Comparison of ENCODE assay signal across 1 cellular context in the genomic region with DNA sequence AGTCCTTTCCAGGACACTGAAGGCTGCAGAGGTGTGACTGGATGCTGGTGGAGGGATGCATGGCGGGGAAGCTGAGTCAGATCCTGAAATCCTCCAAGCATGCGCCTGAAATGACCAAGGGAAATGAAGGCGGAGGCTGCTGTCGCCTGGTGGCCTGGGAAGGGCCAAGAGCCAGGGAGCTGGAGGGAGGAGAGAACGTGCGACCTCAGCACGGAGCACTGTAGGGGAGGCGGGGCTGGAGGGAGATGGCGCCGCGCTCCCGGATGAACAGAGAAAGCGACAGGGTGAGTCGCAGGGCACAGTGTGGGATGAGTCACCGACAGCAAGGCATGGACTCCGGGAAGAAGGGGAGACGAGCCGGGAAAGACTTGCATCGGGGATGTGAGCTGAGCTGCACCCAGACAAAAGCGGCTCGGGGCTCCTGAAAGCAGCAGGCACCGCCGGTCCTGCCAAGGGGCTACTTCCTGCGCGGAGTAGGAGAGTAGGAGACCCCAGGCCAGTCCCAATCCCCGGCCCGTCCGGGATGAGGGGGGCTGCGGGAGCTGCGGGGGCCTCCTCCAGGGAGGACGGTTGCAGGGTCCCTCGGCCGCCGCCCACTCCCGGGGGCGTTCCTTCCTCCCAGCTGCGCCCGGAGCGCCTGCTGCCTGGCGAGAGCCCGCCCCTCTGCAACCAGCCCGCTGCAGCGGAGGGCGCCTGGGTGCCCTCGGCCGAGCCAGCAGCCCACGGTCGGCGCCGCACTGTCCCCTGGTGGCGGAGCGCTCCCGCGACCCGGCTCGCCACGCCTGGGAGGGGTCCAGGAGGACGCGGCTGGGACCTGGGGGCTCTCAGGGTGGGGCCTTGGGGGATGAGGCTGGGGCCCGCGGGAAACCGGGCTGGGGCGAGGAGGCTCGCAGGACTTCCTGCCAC.
TF ChIP-seq lines count a peak whose summit lies in the region.

No MANE protein-coding gene starts in this region.

TF ChIP-seq in WTC11, 78 proteins besides CTCF, POLR2A, EP300 and RAD21 (continued from another document and continues in another):
- TF ChIP-seq, protein P1, sequence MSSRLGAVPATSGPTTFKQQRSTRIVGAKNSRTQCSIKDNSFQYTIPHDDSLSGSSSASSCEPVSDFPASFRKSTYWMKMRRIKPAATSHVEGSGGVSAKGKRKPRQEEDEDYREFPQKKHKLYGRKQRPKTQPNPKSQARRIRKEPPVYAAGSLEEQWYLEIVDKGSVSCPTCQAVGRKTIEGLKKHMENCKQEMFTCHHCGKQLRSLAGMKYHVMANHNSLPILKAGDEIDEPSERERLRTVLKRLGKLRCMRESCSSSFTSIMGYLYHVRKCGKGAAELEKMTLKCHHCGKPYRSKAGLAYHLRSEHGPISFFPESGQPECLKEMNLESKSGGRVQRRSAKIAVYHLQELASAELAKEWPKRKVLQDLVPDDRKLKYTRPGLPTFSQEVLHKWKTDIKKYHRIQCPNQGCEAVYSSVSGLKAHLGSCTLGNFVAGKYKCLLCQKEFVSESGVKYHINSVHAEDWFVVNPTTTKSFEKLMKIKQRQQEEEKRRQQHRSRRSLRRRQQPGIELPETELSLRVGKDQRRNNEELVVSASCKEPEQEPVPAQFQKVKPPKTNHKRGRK (CRISPR knock-in tag; IDR thresholded peaks at IDR 0.05; ENCODE audit: borderline replicate concordance) = no peak
- TF ChIP-seq, protein P2, sequence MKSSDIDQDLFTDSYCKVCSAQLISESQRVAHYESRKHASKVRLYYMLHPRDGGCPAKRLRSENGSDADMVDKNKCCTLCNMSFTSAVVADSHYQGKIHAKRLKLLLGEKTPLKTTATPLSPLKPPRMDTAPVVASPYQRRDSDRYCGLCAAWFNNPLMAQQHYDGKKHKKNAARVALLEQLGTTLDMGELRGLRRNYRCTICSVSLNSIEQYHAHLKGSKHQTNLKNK (CRISPR knock-in tag; IDR thresholded peaks at IDR 0.05) = no peak
- TF ChIP-seq, protein P3, sequence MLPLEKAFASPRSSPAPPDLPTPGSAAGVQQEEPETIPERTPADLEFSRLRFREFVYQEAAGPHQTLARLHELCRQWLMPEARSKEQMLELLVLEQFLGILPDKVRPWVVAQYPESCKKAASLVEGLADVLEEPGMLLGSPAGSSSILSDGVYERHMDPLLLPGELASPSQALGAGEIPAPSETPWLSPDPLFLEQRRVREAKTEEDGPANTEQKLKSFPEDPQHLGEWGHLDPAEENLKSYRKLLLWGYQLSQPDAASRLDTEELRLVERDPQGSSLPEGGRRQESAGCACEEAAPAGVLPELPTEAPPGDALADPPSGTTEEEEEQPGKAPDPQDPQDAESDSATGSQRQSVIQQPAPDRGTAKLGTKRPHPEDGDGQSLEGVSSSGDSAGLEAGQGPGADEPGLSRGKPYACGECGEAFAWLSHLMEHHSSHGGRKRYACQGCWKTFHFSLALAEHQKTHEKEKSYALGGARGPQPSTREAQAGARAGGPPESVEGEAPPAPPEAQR (CRISPR knock-in tag; IDR thresholded peaks at IDR 0.05) = no peak
- TF ChIP-seq MYBL2 (CRISPR knock-in tag; IDR thresholded peaks at IDR 0.05) = no peak; the same call in 1 of the 2 replicates
- peak; percentile 96; the same call in 1 of the 2 replicates for TF ChIP-seq ELF4 (CRISPR knock-in tag; IDR thresholded peaks at IDR 0.05; ENCODE audit: low read depth)
- TF ChIP-seq ZNF416 (CRISPR knock-in tag; IDR thresholded peaks at IDR 0.05) = no peak
- TF ChIP-seq ZNF219 (CRISPR knock-in tag; IDR thresholded peaks at IDR 0.05; ENCODE audit: borderline replicate concordance) = no peak
- TF ChIP-seq, protein P4, sequence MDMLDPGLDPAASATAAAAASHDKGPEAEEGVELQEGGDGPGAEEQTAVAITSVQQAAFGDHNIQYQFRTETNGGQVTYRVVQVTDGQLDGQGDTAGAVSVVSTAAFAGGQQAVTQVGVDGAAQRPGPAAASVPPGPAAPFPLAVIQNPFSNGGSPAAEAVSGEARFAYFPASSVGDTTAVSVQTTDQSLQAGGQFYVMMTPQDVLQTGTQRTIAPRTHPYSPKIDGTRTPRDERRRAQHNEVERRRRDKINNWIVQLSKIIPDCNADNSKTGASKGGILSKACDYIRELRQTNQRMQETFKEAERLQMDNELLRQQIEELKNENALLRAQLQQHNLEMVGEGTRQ (CRISPR knock-in tag; IDR thresholded peaks at IDR 0.05) = no peak
- peak; percentile 100 for TF ChIP-seq ZNF263 (CRISPR knock-in tag; IDR thresholded peaks at IDR 0.05; ENCODE audit: low read depth)
- TF ChIP-seq, protein P5, sequence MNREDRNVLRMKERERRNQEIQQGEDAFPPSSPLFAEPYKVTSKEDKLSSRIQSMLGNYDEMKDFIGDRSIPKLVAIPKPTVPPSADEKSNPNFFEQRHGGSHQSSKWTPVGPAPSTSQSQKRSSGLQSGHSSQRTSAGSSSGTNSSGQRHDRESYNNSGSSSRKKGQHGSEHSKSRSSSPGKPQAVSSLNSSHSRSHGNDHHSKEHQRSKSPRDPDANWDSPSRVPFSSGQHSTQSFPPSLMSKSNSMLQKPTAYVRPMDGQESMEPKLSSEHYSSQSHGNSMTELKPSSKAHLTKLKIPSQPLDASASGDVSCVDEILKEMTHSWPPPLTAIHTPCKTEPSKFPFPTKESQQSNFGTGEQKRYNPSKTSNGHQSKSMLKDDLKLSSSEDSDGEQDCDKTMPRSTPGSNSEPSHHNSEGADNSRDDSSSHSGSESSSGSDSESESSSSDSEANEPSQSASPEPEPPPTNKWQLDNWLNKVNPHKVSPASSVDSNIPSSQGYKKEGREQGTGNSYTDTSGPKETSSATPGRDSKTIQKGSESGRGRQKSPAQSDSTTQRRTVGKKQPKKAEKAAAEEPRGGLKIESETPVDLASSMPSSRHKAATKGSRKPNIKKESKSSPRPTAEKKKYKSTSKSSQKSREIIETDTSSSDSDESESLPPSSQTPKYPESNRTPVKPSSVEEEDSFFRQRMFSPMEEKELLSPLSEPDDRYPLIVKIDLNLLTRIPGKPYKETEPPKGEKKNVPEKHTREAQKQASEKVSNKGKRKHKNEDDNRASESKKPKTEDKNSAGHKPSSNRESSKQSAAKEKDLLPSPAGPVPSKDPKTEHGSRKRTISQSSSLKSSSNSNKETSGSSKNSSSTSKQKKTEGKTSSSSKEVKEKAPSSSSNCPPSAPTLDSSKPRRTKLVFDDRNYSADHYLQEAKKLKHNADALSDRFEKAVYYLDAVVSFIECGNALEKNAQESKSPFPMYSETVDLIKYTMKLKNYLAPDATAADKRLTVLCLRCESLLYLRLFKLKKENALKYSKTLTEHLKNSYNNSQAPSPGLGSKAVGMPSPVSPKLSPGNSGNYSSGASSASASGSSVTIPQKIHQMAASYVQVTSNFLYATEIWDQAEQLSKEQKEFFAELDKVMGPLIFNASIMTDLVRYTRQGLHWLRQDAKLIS (CRISPR knock-in tag; IDR thresholded peaks at IDR 0.05; ENCODE audit: borderline replicate concordance) = peak; percentile 46; the same call in 1 of the 2 replicates
- peak; percentile 11; the same call in 1 of the 2 replicates for TF ChIP-seq FOXK1 (CRISPR knock-in tag; IDR thresholded peaks at IDR 0.05)
- no peak for TF ChIP-seq OVOL2 (CRISPR knock-in tag; IDR thresholded peaks at IDR 0.05; ENCODE audit: borderline replicate concordance)
- TF ChIP-seq, protein P6, sequence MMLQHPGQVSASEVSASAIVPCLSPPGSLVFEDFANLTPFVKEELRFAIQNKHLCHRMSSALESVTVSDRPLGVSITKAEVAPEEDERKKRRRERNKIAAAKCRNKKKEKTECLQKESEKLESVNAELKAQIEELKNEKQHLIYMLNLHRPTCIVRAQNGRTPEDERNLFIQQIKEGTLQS (CRISPR knock-in tag; conservative IDR thresholded peaks at IDR 0.05) = 0 out of 2 replicates have a peak, but pooled peaks have one; percentile 16
- TF ChIP-seq, protein P7, sequence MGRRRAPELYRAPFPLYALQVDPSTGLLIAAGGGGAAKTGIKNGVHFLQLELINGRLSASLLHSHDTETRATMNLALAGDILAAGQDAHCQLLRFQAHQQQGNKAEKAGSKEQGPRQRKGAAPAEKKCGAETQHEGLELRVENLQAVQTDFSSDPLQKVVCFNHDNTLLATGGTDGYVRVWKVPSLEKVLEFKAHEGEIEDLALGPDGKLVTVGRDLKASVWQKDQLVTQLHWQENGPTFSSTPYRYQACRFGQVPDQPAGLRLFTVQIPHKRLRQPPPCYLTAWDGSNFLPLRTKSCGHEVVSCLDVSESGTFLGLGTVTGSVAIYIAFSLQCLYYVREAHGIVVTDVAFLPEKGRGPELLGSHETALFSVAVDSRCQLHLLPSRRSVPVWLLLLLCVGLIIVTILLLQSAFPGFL (CRISPR knock-in tag; IDR thresholded peaks at IDR 0.05; ENCODE audit: borderline replicate concordance) = no peak
- TF ChIP-seq, protein P8, sequence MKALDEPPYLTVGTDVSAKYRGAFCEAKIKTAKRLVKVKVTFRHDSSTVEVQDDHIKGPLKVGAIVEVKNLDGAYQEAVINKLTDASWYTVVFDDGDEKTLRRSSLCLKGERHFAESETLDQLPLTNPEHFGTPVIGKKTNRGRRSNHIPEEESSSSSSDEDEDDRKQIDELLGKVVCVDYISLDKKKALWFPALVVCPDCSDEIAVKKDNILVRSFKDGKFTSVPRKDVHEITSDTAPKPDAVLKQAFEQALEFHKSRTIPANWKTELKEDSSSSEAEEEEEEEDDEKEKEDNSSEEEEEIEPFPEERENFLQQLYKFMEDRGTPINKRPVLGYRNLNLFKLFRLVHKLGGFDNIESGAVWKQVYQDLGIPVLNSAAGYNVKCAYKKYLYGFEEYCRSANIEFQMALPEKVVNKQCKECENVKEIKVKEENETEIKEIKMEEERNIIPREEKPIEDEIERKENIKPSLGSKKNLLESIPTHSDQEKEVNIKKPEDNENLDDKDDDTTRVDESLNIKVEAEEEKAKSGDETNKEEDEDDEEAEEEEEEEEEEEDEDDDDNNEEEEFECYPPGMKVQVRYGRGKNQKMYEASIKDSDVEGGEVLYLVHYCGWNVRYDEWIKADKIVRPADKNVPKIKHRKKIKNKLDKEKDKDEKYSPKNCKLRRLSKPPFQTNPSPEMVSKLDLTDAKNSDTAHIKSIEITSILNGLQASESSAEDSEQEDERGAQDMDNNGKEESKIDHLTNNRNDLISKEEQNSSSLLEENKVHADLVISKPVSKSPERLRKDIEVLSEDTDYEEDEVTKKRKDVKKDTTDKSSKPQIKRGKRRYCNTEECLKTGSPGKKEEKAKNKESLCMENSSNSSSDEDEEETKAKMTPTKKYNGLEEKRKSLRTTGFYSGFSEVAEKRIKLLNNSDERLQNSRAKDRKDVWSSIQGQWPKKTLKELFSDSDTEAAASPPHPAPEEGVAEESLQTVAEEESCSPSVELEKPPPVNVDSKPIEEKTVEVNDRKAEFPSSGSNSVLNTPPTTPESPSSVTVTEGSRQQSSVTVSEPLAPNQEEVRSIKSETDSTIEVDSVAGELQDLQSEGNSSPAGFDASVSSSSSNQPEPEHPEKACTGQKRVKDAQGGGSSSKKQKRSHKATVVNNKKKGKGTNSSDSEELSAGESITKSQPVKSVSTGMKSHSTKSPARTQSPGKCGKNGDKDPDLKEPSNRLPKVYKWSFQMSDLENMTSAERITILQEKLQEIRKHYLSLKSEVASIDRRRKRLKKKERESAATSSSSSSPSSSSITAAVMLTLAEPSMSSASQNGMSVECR (CRISPR knock-in tag; IDR thresholded peaks at IDR 0.05; ENCODE audit: borderline replicate concordance) = 0 out of 2 replicates have a peak, but pooled peaks have one; percentile 29
- peak; percentile 46; the same call in 1 of the 2 replicates for TF ChIP-seq GABPB1 (CRISPR knock-in tag; IDR thresholded peaks at IDR 0.05)
- TF ChIP-seq ZNF232 (CRISPR knock-in tag; IDR thresholded peaks at IDR 0.05) = no peak
- no peak for TF ChIP-seq RORB (CRISPR knock-in tag; IDR thresholded peaks at IDR 0.05)
- 0 out of 2 replicates have a peak, but pooled peaks have one; percentile 36 for TF ChIP-seq SMAD3 (CRISPR knock-in tag; IDR thresholded peaks at IDR 0.05; ENCODE audit: borderline replicate concordance)
- peak; percentile 77 for TF ChIP-seq FOXP1 (CRISPR knock-in tag; IDR thresholded peaks at IDR 0.05; ENCODE audit: borderline replicate concordance)
- TF ChIP-seq, protein P9, sequence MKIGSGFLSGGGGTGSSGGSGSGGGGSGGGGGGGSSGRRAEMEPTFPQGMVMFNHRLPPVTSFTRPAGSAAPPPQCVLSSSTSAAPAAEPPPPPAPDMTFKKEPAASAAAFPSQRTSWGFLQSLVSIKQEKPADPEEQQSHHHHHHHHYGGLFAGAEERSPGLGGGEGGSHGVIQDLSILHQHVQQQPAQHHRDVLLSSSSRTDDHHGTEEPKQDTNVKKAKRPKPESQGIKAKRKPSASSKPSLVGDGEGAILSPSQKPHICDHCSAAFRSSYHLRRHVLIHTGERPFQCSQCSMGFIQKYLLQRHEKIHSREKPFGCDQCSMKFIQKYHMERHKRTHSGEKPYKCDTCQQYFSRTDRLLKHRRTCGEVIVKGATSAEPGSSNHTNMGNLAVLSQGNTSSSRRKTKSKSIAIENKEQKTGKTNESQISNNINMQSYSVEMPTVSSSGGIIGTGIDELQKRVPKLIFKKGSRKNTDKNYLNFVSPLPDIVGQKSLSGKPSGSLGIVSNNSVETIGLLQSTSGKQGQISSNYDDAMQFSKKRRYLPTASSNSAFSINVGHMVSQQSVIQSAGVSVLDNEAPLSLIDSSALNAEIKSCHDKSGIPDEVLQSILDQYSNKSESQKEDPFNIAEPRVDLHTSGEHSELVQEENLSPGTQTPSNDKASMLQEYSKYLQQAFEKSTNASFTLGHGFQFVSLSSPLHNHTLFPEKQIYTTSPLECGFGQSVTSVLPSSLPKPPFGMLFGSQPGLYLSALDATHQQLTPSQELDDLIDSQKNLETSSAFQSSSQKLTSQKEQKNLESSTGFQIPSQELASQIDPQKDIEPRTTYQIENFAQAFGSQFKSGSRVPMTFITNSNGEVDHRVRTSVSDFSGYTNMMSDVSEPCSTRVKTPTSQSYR (CRISPR knock-in tag; IDR thresholded peaks at IDR 0.05) = no peak
- TF ChIP-seq NR3C1 (CRISPR knock-in tag; conservative IDR thresholded peaks at IDR 0.05; ENCODE audit: low read depth) = no peak
- TF ChIP-seq, protein P10, sequence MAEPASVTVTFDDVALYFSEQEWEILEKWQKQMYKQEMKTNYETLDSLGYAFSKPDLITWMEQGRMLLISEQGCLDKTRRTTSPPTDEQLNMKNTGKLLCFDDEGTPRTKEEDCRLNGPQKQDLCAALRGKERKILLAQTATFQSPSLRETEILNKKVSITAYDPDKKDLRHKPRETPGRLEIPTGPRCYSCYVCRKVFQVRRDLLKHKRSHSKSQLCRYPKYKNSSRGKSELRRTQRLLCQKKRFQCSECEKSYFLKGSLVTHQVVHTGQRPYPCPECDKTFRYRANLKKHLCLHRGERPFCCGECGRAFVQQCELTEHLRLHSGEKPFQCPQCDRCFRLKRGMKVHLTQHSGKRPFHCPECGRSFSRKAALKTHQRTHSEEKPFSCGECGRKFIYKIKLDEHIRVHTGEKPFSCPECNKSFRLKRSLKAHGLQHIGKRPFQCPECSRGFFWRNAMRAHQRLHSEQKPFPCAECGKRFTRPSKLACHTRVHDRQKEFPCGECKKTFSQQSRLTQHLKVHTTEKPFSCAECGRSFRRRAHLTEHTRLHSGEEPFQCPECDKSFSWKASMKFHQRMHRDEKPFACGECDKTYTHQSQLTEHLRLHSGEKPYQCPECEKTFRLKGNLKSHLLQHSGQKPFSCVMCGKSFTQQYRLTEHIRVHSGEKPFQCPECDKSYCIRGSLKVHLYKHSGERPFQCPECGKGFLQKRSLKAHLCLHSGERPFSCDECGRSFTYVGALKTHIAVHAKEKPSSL (CRISPR knock-in tag; conservative IDR thresholded peaks at IDR 0.05) = no peak
- TF ChIP-seq ZNF671 (CRISPR knock-in tag; IDR thresholded peaks at IDR 0.05) = no peak
- peak; percentile 54 for TF ChIP-seq TEAD1 (CRISPR knock-in tag; IDR thresholded peaks at IDR 0.05)
- TF ChIP-seq ZBTB21 (CRISPR knock-in tag; IDR thresholded peaks at IDR 0.05; ENCODE audit: borderline replicate concordance) = no peak
- TF ChIP-seq HMGA2 (CRISPR knock-in tag; IDR thresholded peaks at IDR 0.05) = no peak
- TF ChIP-seq ZNF396 (CRISPR knock-in tag; IDR thresholded peaks at IDR 0.05; ENCODE audit: borderline replicate concordance) = no peak
- 0 out of 2 replicates have a peak, but pooled peaks have one; percentile 25 for TF ChIP-seq ATF1 (CRISPR knock-in tag; IDR thresholded peaks at IDR 0.05)
- no peak for TF ChIP-seq SOX15 (CRISPR knock-in tag; IDR thresholded peaks at IDR 0.05)
- no peak for TF ChIP-seq NFATC4 (CRISPR knock-in tag; IDR thresholded peaks at IDR 0.05)
- no peak for TF ChIP-seq CREM (CRISPR knock-in tag; IDR thresholded peaks at IDR 0.05)
- no peak for TF ChIP-seq NR1H2 (CRISPR knock-in tag; IDR thresholded peaks at IDR 0.05)
